Comparison of ENCODE assay signal across 27 cellular contexts in the genomic region with DNA sequence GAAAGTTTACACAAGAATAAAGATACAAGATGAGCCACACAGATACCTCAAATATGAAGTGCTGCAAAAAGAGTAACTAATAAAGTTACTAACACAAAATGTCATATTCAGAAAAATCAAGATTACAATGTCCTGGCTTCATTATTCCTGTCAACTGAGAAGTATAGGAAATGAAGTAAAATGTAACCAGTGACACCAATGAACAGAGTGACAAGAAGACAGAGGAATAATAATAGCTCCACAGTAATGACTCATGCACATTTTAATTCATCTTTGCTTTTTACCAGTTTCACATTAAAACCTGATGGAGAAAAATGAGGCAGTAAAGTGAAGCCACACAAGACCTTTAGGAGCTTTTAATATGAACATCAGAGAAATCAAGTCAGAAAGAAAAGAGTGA.
"Had no signal": no experiment of that assay in that cellular context is flagged by ENCODE, and none has a peak within 500 bp of the region (broad histone marks: within the 10 kb centered on the region; RNA-seq: fewer than 3 reads in every experiment).

No MANE protein-coding gene starts in this region.

- H3K36me3 ChIP-seq: esophagus squamous epithelium, right lobe of liver, transverse colon had no signal

- H3K27me3 Mint-ChIP-seq: activated CD8-positive, alpha-beta memory T cell treated with anti-CD3 and anti-CD28 coated beads, Interleukin-2, amount 10 ng/mL, durations not matched to agents 7 days and 5 days; activated naive CD4-positive, alpha-beta T cell treated with anti-CD3 and anti-CD28 coated beads, Interleukin-2, amount 50 U/mL, for 24 hours; activated naive CD8-positive, alpha-beta T cell treated with anti-CD3 and anti-CD28 coated beads, Interleukin-2, amount 50 U/mL, for 24 hours; natural killer cell treated with Interleukin-12 subunit alpha and Interleukin-12 subunit beta and Interleukin-15 and Interleukin-18, amount 100 ng/mL, for 72 hours had no signal

- H3K9me3 ChIP-seq: esophagus squamous epithelium, mucosa of descending colon, right lobe of liver, testis, transverse colon had no signal

- H3K36me3 Mint-ChIP-seq: activated CD8-positive, alpha-beta memory T cell treated with anti-CD3 and anti-CD28 coated beads, Interleukin-2, amount 10 ng/mL, durations not matched to agents 7 days and 5 days; activated naive CD4-positive, alpha-beta T cell treated with anti-CD3 and anti-CD28 coated beads, Interleukin-2, amount 50 U/mL, for 24 hours; WTC11 had no signal

- H3K27ac ChIP-seq: epithelial cell of prostate, esophagus squamous epithelium, hepatocyte, right lobe of liver, testis, transverse colon had no signal

- H3K4me1 Mint-ChIP-seq: activated CD8-positive, alpha-beta memory T cell treated with anti-CD3 and anti-CD28 coated beads, Interleukin-2, amount 10 ng/mL, durations not matched to agents 7 days and 5 days; activated naive CD4-positive, alpha-beta T cell treated with anti-CD3 and anti-CD28 coated beads, Interleukin-2, amount 50 U/mL, for 24 hours; activated naive CD8-positive, alpha-beta T cell treated with anti-CD3 and anti-CD28 coated beads, Interleukin-2, amount 50 U/mL, for 24 hours had no signal

- H3K4me3 Mint-ChIP-seq: activated CD8-positive, alpha-beta memory T cell treated with anti-CD3 and anti-CD28 coated beads, Interleukin-2, amount 10 ng/mL, durations not matched to agents 7 days and 5 days; activated CD8-positive, alpha-beta T cell treated with anti-CD3 and anti-CD28 coated beads, Interleukin-2, amount 10 ng/mL, durations not matched to agents 7 days and 5 days; activated naive CD4-positive, alpha-beta T cell treated with anti-CD3 and anti-CD28 coated beads, Interleukin-2, amount 50 U/mL, for 24 hours; activated naive CD8-positive, alpha-beta T cell treated with anti-CD3 and anti-CD28 coated beads, Interleukin-2, amount 50 U/mL, for 24 hours; natural killer cell treated with Interleukin-12 subunit alpha and Interleukin-12 subunit beta and Interleukin-15 and Interleukin-18, amount 100 ng/mL, for 72 hours; WTC11 had no signal

- DNase-seq: activated CD4-positive, alpha-beta T cell treated with anti-CD3 and anti-CD28 coated beads for 1 hour; activated CD4-positive, alpha-beta T cell treated with anti-CD3 and anti-CD28 coated beads, Interleukin-2, amount 50 U/mL, for 1 hour; activated CD8-positive, alpha-beta memory T cell treated with anti-CD3 and anti-CD28 coated beads, Interleukin-2, amount 10 ng/mL, durations not matched to agents 7 days and 5 days; activated CD8-positive, alpha-beta T cell treated with anti-CD3 and anti-CD28 coated beads, Interleukin-2, amount 10 ng/mL, durations not matched to agents 7 days and 5 days; activated naive CD8-positive, alpha-beta T cell treated with anti-CD3 and anti-CD28 coated beads, Interleukin-2, amount 50 U/mL, for 24 hours; activated T-cell treated with anti-CD3 and anti-CD28 coated beads, Interleukin-2, amount 50 U/mL, for 48 hours; central memory CD4-positive, alpha-beta T cell; dermis blood vessel endothelial cell; effector CD4-positive, alpha-beta T cell; esophagus squamous epithelium; foreskin melanocyte; kidney; occipital lobe; right lobe of liver; stimulated activated CD4-positive, alpha-beta T cell treated with anti-CD3 and anti-CD28 coated beads, Interleukin-2, amount 100 ng/mL, for 48 hours; stimulated activated naive CD8-positive, alpha-beta T cell treated with anti-CD3 and anti-CD28 coated beads, Interleukin-15, Interleukin-2, amounts not matched to agents 100 U/mL and 50 U/mL, for 24 hours; T-helper 2 cell; testis; transverse colon had no signal

- H3K9me3 Mint-ChIP-seq: activated naive CD4-positive, alpha-beta T cell treated with anti-CD3 and anti-CD28 coated beads, Interleukin-2, amount 50 U/mL, for 24 hours; activated naive CD8-positive, alpha-beta T cell treated with anti-CD3 and anti-CD28 coated beads, Interleukin-2, amount 50 U/mL, for 24 hours; WTC11 had no signal

- H3K4me3 ChIP-seq: esophagus squamous epithelium, hepatocyte, lung, mucosa of descending colon, right lobe of liver, testis, transverse colon had no signal

- H3K27me3 ChIP-seq: esophagus squamous epithelium, hepatocyte, right lobe of liver, testis, transverse colon had no signal

- H3K27ac Mint-ChIP-seq: activated CD8-positive, alpha-beta memory T cell treated with anti-CD3 and anti-CD28 coated beads, Interleukin-2, amount 10 ng/mL, durations not matched to agents 7 days and 5 days; activated CD8-positive, alpha-beta T cell treated with anti-CD3 and anti-CD28 coated beads, Interleukin-2, amount 10 ng/mL, durations not matched to agents 7 days and 5 days; activated naive CD4-positive, alpha-beta T cell treated with anti-CD3 and anti-CD28 coated beads, Interleukin-2, amount 50 U/mL, for 24 hours; activated naive CD8-positive, alpha-beta T cell treated with anti-CD3 and anti-CD28 coated beads, Interleukin-2, amount 50 U/mL, for 24 hours; activated T-helper 2 cell treated with anti-CD3 and anti-CD28 coated beads, Interferon-gamma antibody, Interleukin-2, Interleukin-4, amounts not matched to agents 10 μg/mL and 5 μg/mL and 100 μg/mL, durations not matched to agents 14 hours and 24 hours and 36 hours; natural killer cell treated with Interleukin-12 subunit alpha and Interleukin-12 subunit beta and Interleukin-15 and Interleukin-18, amount 100 ng/mL, for 72 hours; WTC11 had no signal

- ATAC-seq: activated CD8-positive, alpha-beta memory T cell treated with anti-CD3 and anti-CD28 coated beads, Interleukin-2, amount 10 ng/mL, durations not matched to agents 7 days and 5 days; activated CD8-positive, alpha-beta T cell treated with anti-CD3 and anti-CD28 coated beads, Interleukin-2, amount 10 ng/mL, durations not matched to agents 7 days and 5 days; activated naive CD8-positive, alpha-beta T cell treated with anti-CD3 and anti-CD28 coated beads, Interleukin-2, amount 50 U/mL, for 24 hours; mucosa of descending colon; natural killer cell treated with Interleukin-12 subunit alpha and Interleukin-12 subunit beta and Interleukin-15 and Interleukin-18, amount 100 ng/mL, for 72 hours; stimulated activated naive CD8-positive, alpha-beta T cell treated with anti-CD3 and anti-CD28 coated beads, Interleukin-15, Interleukin-2, amounts not matched to agents 100 U/mL and 50 U/mL, for 24 hours had no signal

- H3K4me1 ChIP-seq: esophagus squamous epithelium, testis, transverse colon had no signal
